Comparison of ENCODE assay signal across 8 cellular contexts in the genomic region with DNA sequence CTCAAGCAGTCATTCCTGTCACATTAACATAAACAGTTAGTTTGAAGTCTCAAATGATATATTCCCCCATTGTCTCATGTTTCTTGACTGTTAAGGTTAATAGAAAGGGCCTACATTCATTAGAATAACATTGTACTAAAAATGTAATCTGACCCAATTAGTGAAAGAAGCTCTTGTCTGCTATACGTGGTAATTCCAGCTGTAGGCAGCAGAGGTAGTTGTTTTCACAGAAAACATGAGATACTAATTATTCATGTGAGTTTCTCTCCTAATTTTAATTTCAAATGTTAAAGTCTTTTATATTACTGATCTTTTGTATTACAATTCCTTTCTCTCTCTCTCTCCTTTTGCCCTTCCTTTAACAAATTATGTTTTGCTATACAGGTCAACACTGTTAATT. TPM values are rescaled to one million over a fixed set of nuclear protein-coding genes. Genes with fewer than 3 reads are reported as not detected.
DNase-seq lines count a peak whose midpoint lies in the region; ATAC-seq and TF ChIP-seq lines count a peak whose summit lies in the region.

No MANE protein-coding gene starts in this region.

- no peak for TF ChIP-seq EP300 in SK-N-SH (IDR thresholded peaks at IDR 0.05; ENCODE audit: borderline replicate concordance in 1 of 2, low read depth in 1 of 2, low read length in 1 of 2)

- no peak overlapping the region for H3K9ac ChIP-seq in SK-N-SH

- no peaks in the 10 kb centered on the region for H4K20me1 ChIP-seq in SK-N-SH (ENCODE audit: insufficient read depth)

- H3K9me2 ChIP-seq in SK-N-SH: no peaks in the 10 kb centered on the region

- H3K9me3 ChIP-seq in CD4-positive, alpha-beta memory T cell (ENCODE audit: control insufficient read depth in 1 of 2, low read length in 2 of 2): no peaks in the 10 kb centered on the region
- H3K9me3 ChIP-seq in SK-N-SH (no peaks in the 10 kb centered on the region), upper lobe of right lung (no peaks in the 10 kb centered on the region)
- H3K9me3 ChIP-seq in CD8-positive, alpha-beta memory T cell (ENCODE audit: low read length): no peaks in the 10 kb centered on the region

- WGBS in SK-N-SH (ENCODE audit: low lambda C conversion rate): 13% methylated on average over 1 of the region's 1 CpG

- H2AFZ ChIP-seq in SK-N-SH (ENCODE audit: low read depth): no peak overlapping the region

- peak; percentile 76 for TF ChIP-seq RAD21 in SK-N-SH (IDR thresholded peaks at IDR 0.05; ENCODE audit: low read length)

- intact Hi-C loops in CD4-positive, alpha-beta memory T cell (cut with micrococcal nuclease): loop anchor here (5.0 kb wide), 1 partner anchor 1147 kb away; no protein-coding TSS in a partner anchor
- intact Hi-C loops in upper lobe of right lung (cut with DNase I): no loop called here

- no peak overlapping the region for H3K27ac Mint-ChIP-seq in CD4-positive, alpha-beta memory T cell
- no peak overlapping the region for H3K27ac Mint-ChIP-seq in CD8-positive, alpha-beta memory T cell

- POLR2A ChIA-PET in CD4-positive, alpha-beta memory T cell (lab: Charles Lee; ENCODE audit: partially characterized antibody): interaction anchor here (1.0 kb wide), 1 partner anchor 40 kb away, joined by 3 read pairs; a partner anchor contains a TSS
- POLR2A ChIA-PET in SK-N-SH (lab: Yijun Ruan, JAX): no interaction called here
- POLR2A ChIA-PET in CD8-positive, alpha-beta memory T cell (lab: Charles Lee): no interaction called here

- H3K4me3 ChIP-seq in CD4-positive, alpha-beta memory T cell (ENCODE audit: low read length in 2 of 2): no peak overlapping the region
- H3K4me3 ChIP-seq in HFF-Myc (replicated peaks; ENCODE audit: low read depth, low read length) (no peak overlapping the region), SK-N-SH (ENCODE audit: low read depth in 2 of 2, low read length in 1 of 2) (no peak overlapping the region), upper lobe of right lung (no peak overlapping the region)
- H3K4me3 ChIP-seq in CD8-positive, alpha-beta memory T cell (ENCODE audit: low read length): no peak overlapping the region

- H3K9me3 Mint-ChIP-seq in CD4-positive, alpha-beta memory T cell: peaks cover 0 to 1% (median 0%) of the 10 kb centered on the region in 8 donors
- H3K9me3 Mint-ChIP-seq in CD8-positive, alpha-beta memory T cell: no peaks in the 10 kb centered on the region

- no peak overlapping the region for H3K4me3 Mint-ChIP-seq in CD4-positive, alpha-beta memory T cell
- no peak overlapping the region for H3K4me3 Mint-ChIP-seq in CD8-positive, alpha-beta memory T cell

- peak in 3 of 5 donors; percentile 6 to 11 (median 6) for DNase-seq in CD4-positive, alpha-beta memory T cell
- no peak for DNase-seq in HFF-Myc (ENCODE audit: extremely low read depth, low read depth)
- peak; percentile 26 for DNase-seq in SK-N-SH
- DNase-seq in globus pallidus (ENCODE audit: low spot score): peak; percentile 31
- DNase-seq in upper lobe of right lung: no peak
- DNase-seq in CD8-positive, alpha-beta memory T cell: no peak
- no peak for DNase-seq in stimulated activated CD4-positive, alpha-beta T cell treated with anti-CD3 and anti-CD28 coated beads, Interleukin-4, amount 100 ng/mL, for 4 hours

- H3K36me3 ChIP-seq in CD4-positive, alpha-beta memory T cell (ENCODE audit: insufficient read depth, low read length): no peaks in the 10 kb centered on the region
- no peaks in the 10 kb centered on the region for H3K36me3 ChIP-seq in SK-N-SH (replicated peaks in 1 of 2; ENCODE audit: control insufficient read depth in 1 of 2, insufficient read depth in 2 of 2, low read length in 1 of 2)
- no peaks in the 10 kb centered on the region for H3K36me3 ChIP-seq in upper lobe of right lung
- no peaks in the 10 kb centered on the region for H3K36me3 ChIP-seq in CD8-positive, alpha-beta memory T cell (ENCODE audit: insufficient read depth, low read length)

- CTCF ChIA-PET in CD4-positive, alpha-beta memory T cell (lab: Charles Lee; ENCODE audit: partially characterized antibody): interaction anchor here (1.0 to 1.2 kb wide), 2 partner anchors 25 to 787 kb away, joined by 3 read pairs; no protein-coding TSS in a partner anchor
- CTCF ChIA-PET in SK-N-SH (lab: Yijun Ruan, JAX): interaction anchor here (0.7 to 2.1 kb wide), 14 partner anchors 9 to 705 kb away, joined by 3 to 8 read pairs (median 4); a partner anchor contains a TSS
- CTCF ChIA-PET in CD8-positive, alpha-beta memory T cell (lab: Charles Lee): interaction anchor here (1.0 to 1.6 kb wide), 4 partner anchors 25 to 813 kb away, joined by 3 to 6 read pairs (median 4); a partner anchor contains a TSS

- H3K27me3 Mint-ChIP-seq in CD4-positive, alpha-beta memory T cell: peaks cover 2 to 3% of the 10 kb centered on the region in 2 donors
- peaks cover 3 to 14% of the 10 kb centered on the region in 2 donors for H3K27me3 Mint-ChIP-seq in CD8-positive, alpha-beta memory T cell

- no peaks in the 10 kb centered on the region; the same call in 1 of the 2 replicates for H3K79me2 ChIP-seq in SK-N-SH (ENCODE audit: insufficient read depth)

- no peaks in the 10 kb centered on the region for H3K27me3 ChIP-seq in CD4-positive, alpha-beta memory T cell (ENCODE audit: insufficient read depth, low read length)
- no peaks in the 10 kb centered on the region for H3K27me3 ChIP-seq in SK-N-SH (ENCODE audit: insufficient read depth)
- no peaks in the 10 kb centered on the region for H3K27me3 ChIP-seq in upper lobe of right lung
- H3K27me3 ChIP-seq in CD8-positive, alpha-beta memory T cell (ENCODE audit: insufficient read depth, low read length, poor library complexity, severe bottlenecking): no peaks in the 10 kb centered on the region

- H3K36me3 Mint-ChIP-seq in CD4-positive, alpha-beta memory T cell: no peaks in the 10 kb centered on the region
- no peaks in the 10 kb centered on the region for H3K36me3 Mint-ChIP-seq in CD8-positive, alpha-beta memory T cell

- H3K4me1 ChIP-seq in CD4-positive, alpha-beta memory T cell (ENCODE audit: insufficient read depth, low read length): no peaks in the 10 kb centered on the region
- H3K4me1 ChIP-seq in SK-N-SH (ENCODE audit: control insufficient read depth in 1 of 2, insufficient read depth in 2 of 2, low read depth in 1 of 2, low read length in 1 of 2) (no peaks in the 10 kb centered on the region), upper lobe of right lung (no peaks in the 10 kb centered on the region)
- H3K4me1 ChIP-seq in CD8-positive, alpha-beta memory T cell (ENCODE audit: insufficient read depth, low read length): no peaks in the 10 kb centered on the region

- TF ChIP-seq CTCF in HFF-Myc (IDR thresholded peaks at IDR 0.05; ENCODE audit: low read depth, low read length, missing control alignments): peak; percentile 51
- peak; percentile 68 for TF ChIP-seq CTCF in SK-N-SH (IDR thresholded peaks at IDR 0.05)
- TF ChIP-seq CTCF in upper lobe of right lung (IDR thresholded peaks at IDR 0.05): peak; percentile 63

- H3F3A ChIP-seq in SK-N-SH (replicated peaks; ENCODE audit: insufficient read depth): no peaks in the 10 kb centered on the region

- ATAC-seq in upper lobe of right lung (no peak), HG02885 (IDR thresholded peaks at IDR 0.05; ENCODE audit: poor library complexity, unreplicated experiment) (no peak)

- H3K4me2 ChIP-seq in SK-N-SH: no peak overlapping the region

- H3K4me1 Mint-ChIP-seq in CD4-positive, alpha-beta memory T cell: peaks cover 0 to 1% (median 0%) of the 10 kb centered on the region in 4 donors
- no peaks in the 10 kb centered on the region for H3K4me1 Mint-ChIP-seq in CD8-positive, alpha-beta memory T cell

- no peak overlapping the region for H3K27ac ChIP-seq in CD4-positive, alpha-beta memory T cell (ENCODE audit: low read depth, low read length)
- H3K27ac ChIP-seq in SK-N-SH (ENCODE audit: low read depth in 2 of 2, low read length in 1 of 2): no peak overlapping the region
- H3K27ac ChIP-seq in upper lobe of right lung: no peak overlapping the region
- H3K27ac ChIP-seq in CD8-positive, alpha-beta memory T cell (ENCODE audit: low read depth, low read length): no peak overlapping the region

TF ChIP-seq in SK-N-SH, 30 proteins besides CTCF, POLR2A, EP300 and RAD21:
- TF ChIP-seq RCOR1 (IDR thresholded peaks at IDR 0.05; ENCODE audit: low read length) (no peak), SMC3 (IDR thresholded peaks at IDR 0.05; ENCODE audit: low read depth, low read length) (peak; percentile 54; the same call in 1 of the 2 replicates), CHD2 (IDR thresholded peaks at IDR 0.05; ENCODE audit: low read length, partially characterized antibody) (no peak)

RNA-seq across cellular contexts. Expression of a gene that starts 26.0 kb away (rescaled TPM):
- 10 to 100 TPM; 33.3 to 36.9 TPM for total RNA-seq in CD4-positive, alpha-beta memory T cell
- 10 to 100 TPM; 18.2 to 30.0 TPM for polyA plus RNA-seq in CD4-positive, alpha-beta memory T cell
- polyA plus RNA-seq in SK-N-SH (2012; rRNA removed): 18.0 and 27.3 TPM in 2 replicates
- polyA plus RNA-seq in SK-N-SH (2012; cell fraction: cytosol; rRNA removed): 25.1 and 30.1 TPM in 2 replicates
- polyA plus RNA-seq in SK-N-SH (2012; cell fraction: nucleus; rRNA removed): 10.2 and 27.8 TPM in 2 replicates
- 32.9 TPM for total RNA-seq in upper lobe of right lung
- 10 to 100 TPM; 40.3 to 41.1 TPM for total RNA-seq in CD8-positive, alpha-beta memory T cell
- 27.1 TPM for polyA plus RNA-seq in CD8-positive, alpha-beta memory T cell

RNA-seq across cellular contexts. Expression of a gene that starts 40.0 kb away (rescaled TPM):
- total RNA-seq in CD4-positive, alpha-beta memory T cell: 10 to 100 TPM; 28.9 to 29.7 TPM
- polyA plus RNA-seq in CD4-positive, alpha-beta memory T cell: 10 to 100 TPM; 33.8 to 38.3 TPM
- 11.5 and 18.2 TPM in 2 replicates for polyA plus RNA-seq in SK-N-SH (2012; rRNA removed)
- 17.2 and 20.0 TPM in 2 replicates for polyA plus RNA-seq in SK-N-SH (2012; cell fraction: cytosol; rRNA removed)
- polyA plus RNA-seq in SK-N-SH (2012; cell fraction: nucleus; rRNA removed): 4.5 and 9.9 TPM in 2 replicates
- 35.9 TPM for total RNA-seq in upper lobe of right lung
- 10 to 100 TPM; 15.2 to 17.3 TPM for total RNA-seq in CD8-positive, alpha-beta memory T cell
- 36.2 TPM for polyA plus RNA-seq in CD8-positive, alpha-beta memory T cell

Comparison
In these comparisons a context has a peak if more than half of its experiments do, and no peak if none do; other contexts are left out.
1. DNase-seq: peak in CD4-positive, alpha-beta memory T cell (3 of 5), SK-N-SH (single experiment) and globus pallidus (single experiment); none in HFF-Myc (single experiment), upper lobe of right lung (single experiment), CD8-positive, alpha-beta memory T cell (0 of 5) and stimulated activated CD4-positive, alpha-beta T cell treated with anti-CD3 and anti-CD28 coated beads, Interleukin-4, amount 100 ng/mL, for 4 hours (0 of 2).
2. Peak in every context shown above with its lines, with median percentiles within 50 percentile points of each other: CTCF ChIP-seq.